Comparison of ENCODE assay signal across 14 cellular contexts in genomic region chr16:87319011-87319410, GRCh38. TPM values are rescaled to one million over a fixed set of nuclear protein-coding genes. Genes with fewer than 3 reads are reported as not detected.
DNase-seq lines count a peak whose midpoint lies in the region; ATAC-seq and TF ChIP-seq lines count a peak whose summit lies in the region.
"Had no signal": no experiment of that assay in that cellular context is flagged by ENCODE, and none has a peak within 500 bp of the region (broad histone marks: within the 10 kb centered on the region; RNA-seq: fewer than 3 reads in every experiment).

No MANE protein-coding gene starts in this region.

- no peak for ATAC-seq in HG02885 (IDR thresholded peaks at IDR 0.05; ENCODE audit: poor library complexity, unreplicated experiment)
- ATAC-seq: left cardiac atrium had no signal

- peaks cover 13% of the 10 kb centered on the region for H3K36me3 Mint-ChIP-seq in activated naive CD4-positive, alpha-beta T cell treated with anti-CD3 and anti-CD28 coated beads for 36 hours (ENCODE audit: low read depth)
- peaks cover 17% of the 10 kb centered on the region for H3K36me3 Mint-ChIP-seq in dendritic cell treated with granulocyte-macrophage colony-stimulating factor and Interleukin-4, amounts not matched to agents 40 ng/mL and 50 ng/mL, for 4 days (ENCODE audit: low read depth)

- H3K27me3 Mint-ChIP-seq in activated naive CD4-positive, alpha-beta T cell treated with anti-CD3 and anti-CD28 coated beads for 36 hours (ENCODE audit: low read depth): no peaks in the 10 kb centered on the region
- peaks cover 3% of the 10 kb centered on the region for H3K27me3 Mint-ChIP-seq in dendritic cell treated with granulocyte-macrophage colony-stimulating factor and Interleukin-4, amounts not matched to agents 40 ng/mL and 50 ng/mL, for 4 days

- H3K27me3 ChIP-seq in spleen (replicated peaks in 1 of 7): no peaks in the 10 kb centered on the region

- no peak for TF ChIP-seq CTCF in spleen (IDR thresholded peaks at IDR 0.05 in 8 of 11, conservative IDR thresholded peaks at IDR 0.05 in 3 of 11)

- no peak overlapping the region for H3K27ac ChIP-seq in spleen

- peaks cover 7 to 22% (median 10%) of the 10 kb centered on the region in 6 donors for H3K4me1 ChIP-seq in spleen

- intact Hi-C loops in activated naive CD4-positive, alpha-beta T cell treated with anti-CD3 and anti-CD28 coated beads for 36 hours (cut with micrococcal nuclease): loop anchor here (5.0 kb wide), 1 partner anchor 553 kb away; no protein-coding TSS in a partner anchor
- intact Hi-C loops in dendritic cell treated with granulocyte-macrophage colony-stimulating factor and Interleukin-4, amounts not matched to agents 40 ng/mL and 50 ng/mL, for 4 days (cut with micrococcal nuclease): loop anchor here (5.0 kb wide), 1 partner anchor 73 kb away; the partner anchor contains the start of gene MAP1LC3B
- intact Hi-C loops in spleen (cut with DNase I; ENCODE audit: low total_unique reads): loop anchor here (5.0 kb wide), 1 partner anchor 63 kb away; the partner anchor contains the start of gene FBXO31

- H3K36me3 ChIP-seq in spleen: no peaks in the 10 kb centered on the region

- H3K27ac Mint-ChIP-seq in activated naive CD4-positive, alpha-beta T cell treated with anti-CD3 and anti-CD28 coated beads for 36 hours: peak overlapping the region; percentile 91
- peak overlapping the region; percentile 95 for H3K27ac Mint-ChIP-seq in dendritic cell treated with granulocyte-macrophage colony-stimulating factor and Interleukin-4, amounts not matched to agents 40 ng/mL and 50 ng/mL, for 4 days

- CTCF ChIA-PET in activated naive CD4-positive, alpha-beta T cell treated with anti-CD3 and anti-CD28 coated beads for 36 hours (lab: Charles Lee): interaction anchor here (0.8 to 0.9 kb wide), 2 partner anchors 62 to 317 kb away, joined by 3 to 6 read pairs; no protein-coding TSS in a partner anchor

- no peaks in the 10 kb centered on the region for H3K9me3 Mint-ChIP-seq in activated naive CD4-positive, alpha-beta T cell treated with anti-CD3 and anti-CD28 coated beads for 36 hours
- no peaks in the 10 kb centered on the region for H3K9me3 Mint-ChIP-seq in dendritic cell treated with granulocyte-macrophage colony-stimulating factor and Interleukin-4, amounts not matched to agents 40 ng/mL and 50 ng/mL, for 4 days

- peak overlapping the region; percentile 88 for H3K4me3 Mint-ChIP-seq in activated naive CD4-positive, alpha-beta T cell treated with anti-CD3 and anti-CD28 coated beads for 36 hours
- H3K4me3 Mint-ChIP-seq in dendritic cell treated with granulocyte-macrophage colony-stimulating factor and Interleukin-4, amounts not matched to agents 40 ng/mL and 50 ng/mL, for 4 days: no peak overlapping the region

- peaks cover 17% of the 10 kb centered on the region for H3K4me1 Mint-ChIP-seq in activated naive CD4-positive, alpha-beta T cell treated with anti-CD3 and anti-CD28 coated beads for 36 hours (ENCODE audit: low read depth)
- peaks cover 18% of the 10 kb centered on the region for H3K4me1 Mint-ChIP-seq in dendritic cell treated with granulocyte-macrophage colony-stimulating factor and Interleukin-4, amounts not matched to agents 40 ng/mL and 50 ng/mL, for 4 days (ENCODE audit: low read depth)

- no peak overlapping the region for H3K4me3 ChIP-seq in spleen

- no peaks in the 10 kb centered on the region for H3K9me3 ChIP-seq in spleen

- no peak for TF ChIP-seq POLR2A in spleen (IDR thresholded peaks at IDR 0.05)

- no peak for DNase-seq in activated naive CD4-positive, alpha-beta T cell treated with anti-CD3 and anti-CD28 coated beads for 36 hours
- no peak for DNase-seq in activated naive CD4-positive, alpha-beta T cell treated with Interleukin-2 at 50 U/mL for 16 hours
- DNase-seq in OCI-M1 (lab: John Stamatoyannopoulos, UW) (peak; percentile 26), spleen (peak; percentile 4), NCI-H2227 treated with DMSO at 0.1 percent for 48 hours (lab: John Stamatoyannopoulos, UW) (no peak)
- DNase-seq in stimulated activated CD4-positive, alpha-beta T cell treated with anti-CD3 and anti-CD28 coated beads, Interleukin-2, amount 100 ng/mL, for 48 hours: no peak
- DNase-seq: aorta; left cardiac atrium; NCI-H146; stimulated activated CD4-positive, alpha-beta T cell treated with anti-CD3 and anti-CD28 coated beads, Interleukin-15, amount 100 ng/mL, for 24 hours; stimulated activated CD8-positive, alpha-beta memory T cell treated with anti-CD3 and anti-CD28 coated beads, Interleukin-4, amount 100 ng/mL, for 48 hours; SW 1271 had no signal

RNA-seq across cellular contexts. Expression of gene C16orf95, which starts 1.8 kb away (rescaled TPM):
- 10 to 100 TPM; 17.2 to 23.4 TPM for total RNA-seq in activated naive CD4-positive, alpha-beta T cell treated with anti-CD3 and anti-CD28 coated beads for 36 hours
- 1 to 10 TPM in 5 of 7 donors, not detected in 2; 1.0 to 2.6 (median 2.0) TPM for total RNA-seq in spleen
- polyA plus RNA-seq in spleen: 1 to 10 TPM; 1.2 to 2.9 (median 2.8) TPM

Comparison
In these comparisons a context has a peak if more than half of its experiments do, and no peak if none do; other contexts are left out.
1. DNase-seq: peak in OCI-M1 (single experiment) and spleen (single experiment); none in activated naive CD4-positive, alpha-beta T cell treated with anti-CD3 and anti-CD28 coated beads for 36 hours (single experiment), activated naive CD4-positive, alpha-beta T cell treated with Interleukin-2 at 50 U/mL for 16 hours (single experiment), NCI-H2227 treated with DMSO at 0.1 percent for 48 hours (single experiment) and stimulated activated CD4-positive, alpha-beta T cell treated with anti-CD3 and anti-CD28 coated beads, Interleukin-2, amount 100 ng/mL, for 48 hours (0 of 2).
2. RNA of gene C16orf95, which starts 1.8 kb away (total RNA-seq): 17.2 to 23.4 TPM in activated naive CD4-positive, alpha-beta T cell treated with anti-CD3 and anti-CD28 coated beads for 36 hours; 1.0 to 2.6 TPM in spleen; every median in the first group is over 4 times any median in the second.